In the genomic region with DNA sequence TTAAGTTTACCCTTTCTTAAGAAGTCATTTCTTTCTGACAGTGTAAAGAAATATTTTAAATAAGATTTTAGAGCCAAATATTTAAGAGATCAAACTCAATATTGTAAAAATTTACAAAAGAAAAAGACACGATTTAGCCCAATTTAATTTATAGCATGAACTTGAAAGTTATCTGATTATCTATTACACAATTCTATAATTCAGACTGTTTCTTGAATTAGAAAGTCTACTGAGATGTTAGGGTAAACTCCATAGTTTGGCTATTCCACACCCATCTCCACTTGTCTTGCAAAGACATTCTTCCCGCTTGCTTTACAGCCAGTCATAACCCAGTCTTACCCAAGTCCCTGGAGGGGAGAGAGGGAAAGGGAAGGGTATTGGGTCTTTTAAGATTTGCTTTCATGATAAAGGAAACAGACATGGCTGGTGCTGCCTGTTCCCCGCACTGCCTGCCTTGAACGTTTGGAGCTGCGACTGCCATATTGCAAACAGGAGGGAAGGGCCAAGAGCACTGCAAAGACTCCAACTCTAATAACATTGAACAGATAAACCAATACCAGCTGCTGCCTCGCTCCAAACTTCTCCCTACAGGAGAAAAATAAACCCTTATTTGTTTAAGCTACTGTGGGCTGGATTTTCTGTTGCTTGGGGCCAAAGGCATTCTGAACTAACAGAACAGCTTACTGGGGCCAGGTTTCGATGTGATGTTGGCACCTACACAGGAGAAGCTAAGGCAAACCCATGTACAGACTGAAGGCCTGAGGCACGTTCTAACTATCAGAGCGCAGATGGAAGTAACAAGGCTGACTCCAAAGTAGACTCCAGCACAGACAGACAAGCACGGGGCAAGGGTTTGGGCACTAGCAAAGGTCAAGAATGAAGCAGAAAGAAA, we compare ENCODE assay signal across 1 cellular context.
TF ChIP-seq lines count a peak whose summit lies in the region.

No MANE protein-coding gene starts in this region.

TF ChIP-seq in WTC11, 78 proteins besides CTCF, POLR2A, EP300 and RAD21 (continued from another document):
- TF ChIP-seq, protein P1, sequence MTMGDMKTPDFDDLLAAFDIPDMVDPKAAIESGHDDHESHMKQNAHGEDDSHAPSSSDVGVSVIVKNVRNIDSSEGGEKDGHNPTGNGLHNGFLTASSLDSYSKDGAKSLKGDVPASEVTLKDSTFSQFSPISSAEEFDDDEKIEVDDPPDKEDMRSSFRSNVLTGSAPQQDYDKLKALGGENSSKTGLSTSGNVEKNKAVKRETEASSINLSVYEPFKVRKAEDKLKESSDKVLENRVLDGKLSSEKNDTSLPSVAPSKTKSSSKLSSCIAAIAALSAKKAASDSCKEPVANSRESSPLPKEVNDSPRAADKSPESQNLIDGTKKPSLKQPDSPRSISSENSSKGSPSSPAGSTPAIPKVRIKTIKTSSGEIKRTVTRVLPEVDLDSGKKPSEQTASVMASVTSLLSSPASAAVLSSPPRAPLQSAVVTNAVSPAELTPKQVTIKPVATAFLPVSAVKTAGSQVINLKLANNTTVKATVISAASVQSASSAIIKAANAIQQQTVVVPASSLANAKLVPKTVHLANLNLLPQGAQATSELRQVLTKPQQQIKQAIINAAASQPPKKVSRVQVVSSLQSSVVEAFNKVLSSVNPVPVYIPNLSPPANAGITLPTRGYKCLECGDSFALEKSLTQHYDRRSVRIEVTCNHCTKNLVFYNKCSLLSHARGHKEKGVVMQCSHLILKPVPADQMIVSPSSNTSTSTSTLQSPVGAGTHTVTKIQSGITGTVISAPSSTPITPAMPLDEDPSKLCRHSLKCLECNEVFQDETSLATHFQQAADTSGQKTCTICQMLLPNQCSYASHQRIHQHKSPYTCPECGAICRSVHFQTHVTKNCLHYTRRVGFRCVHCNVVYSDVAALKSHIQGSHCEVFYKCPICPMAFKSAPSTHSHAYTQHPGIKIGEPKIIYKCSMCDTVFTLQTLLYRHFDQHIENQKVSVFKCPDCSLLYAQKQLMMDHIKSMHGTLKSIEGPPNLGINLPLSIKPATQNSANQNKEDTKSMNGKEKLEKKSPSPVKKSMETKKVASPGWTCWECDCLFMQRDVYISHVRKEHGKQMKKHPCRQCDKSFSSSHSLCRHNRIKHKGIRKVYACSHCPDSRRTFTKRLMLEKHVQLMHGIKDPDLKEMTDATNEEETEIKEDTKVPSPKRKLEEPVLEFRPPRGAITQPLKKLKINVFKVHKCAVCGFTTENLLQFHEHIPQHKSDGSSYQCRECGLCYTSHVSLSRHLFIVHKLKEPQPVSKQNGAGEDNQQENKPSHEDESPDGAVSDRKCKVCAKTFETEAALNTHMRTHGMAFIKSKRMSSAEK (CRISPR knock-in tag; IDR thresholded peaks at IDR 0.05; ENCODE audit: borderline replicate concordance): no peak
- TF ChIP-seq, protein P2, sequence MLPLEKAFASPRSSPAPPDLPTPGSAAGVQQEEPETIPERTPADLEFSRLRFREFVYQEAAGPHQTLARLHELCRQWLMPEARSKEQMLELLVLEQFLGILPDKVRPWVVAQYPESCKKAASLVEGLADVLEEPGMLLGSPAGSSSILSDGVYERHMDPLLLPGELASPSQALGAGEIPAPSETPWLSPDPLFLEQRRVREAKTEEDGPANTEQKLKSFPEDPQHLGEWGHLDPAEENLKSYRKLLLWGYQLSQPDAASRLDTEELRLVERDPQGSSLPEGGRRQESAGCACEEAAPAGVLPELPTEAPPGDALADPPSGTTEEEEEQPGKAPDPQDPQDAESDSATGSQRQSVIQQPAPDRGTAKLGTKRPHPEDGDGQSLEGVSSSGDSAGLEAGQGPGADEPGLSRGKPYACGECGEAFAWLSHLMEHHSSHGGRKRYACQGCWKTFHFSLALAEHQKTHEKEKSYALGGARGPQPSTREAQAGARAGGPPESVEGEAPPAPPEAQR (CRISPR knock-in tag; IDR thresholded peaks at IDR 0.05): no peak
- TF ChIP-seq GRHL2 (CRISPR knock-in tag; IDR thresholded peaks at IDR 0.05; ENCODE audit: insufficient replicate concordance, severe bottlenecking) (no peak), ZBTB21 (CRISPR knock-in tag; IDR thresholded peaks at IDR 0.05; ENCODE audit: borderline replicate concordance) (no peak), JAZF1 (CRISPR knock-in tag; IDR thresholded peaks at IDR 0.05) (no peak), ZNF138 (CRISPR knock-in tag; conservative IDR thresholded peaks at IDR 0.05) (no peak), ZNF423 (CRISPR knock-in tag; IDR thresholded peaks at IDR 0.05) (no peak)
- TF ChIP-seq, protein P3, sequence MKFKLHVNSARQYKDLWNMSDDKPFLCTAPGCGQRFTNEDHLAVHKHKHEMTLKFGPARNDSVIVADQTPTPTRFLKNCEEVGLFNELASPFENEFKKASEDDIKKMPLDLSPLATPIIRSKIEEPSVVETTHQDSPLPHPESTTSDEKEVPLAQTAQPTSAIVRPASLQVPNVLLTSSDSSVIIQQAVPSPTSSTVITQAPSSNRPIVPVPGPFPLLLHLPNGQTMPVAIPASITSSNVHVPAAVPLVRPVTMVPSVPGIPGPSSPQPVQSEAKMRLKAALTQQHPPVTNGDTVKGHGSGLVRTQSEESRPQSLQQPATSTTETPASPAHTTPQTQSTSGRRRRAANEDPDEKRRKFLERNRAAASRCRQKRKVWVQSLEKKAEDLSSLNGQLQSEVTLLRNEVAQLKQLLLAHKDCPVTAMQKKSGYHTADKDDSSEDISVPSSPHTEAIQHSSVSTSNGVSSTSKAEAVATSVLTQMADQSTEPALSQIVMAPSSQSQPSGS (CRISPR knock-in tag; IDR thresholded peaks at IDR 0.05; ENCODE audit: borderline replicate concordance, low read depth): no peak
- TF ChIP-seq, protein P4, sequence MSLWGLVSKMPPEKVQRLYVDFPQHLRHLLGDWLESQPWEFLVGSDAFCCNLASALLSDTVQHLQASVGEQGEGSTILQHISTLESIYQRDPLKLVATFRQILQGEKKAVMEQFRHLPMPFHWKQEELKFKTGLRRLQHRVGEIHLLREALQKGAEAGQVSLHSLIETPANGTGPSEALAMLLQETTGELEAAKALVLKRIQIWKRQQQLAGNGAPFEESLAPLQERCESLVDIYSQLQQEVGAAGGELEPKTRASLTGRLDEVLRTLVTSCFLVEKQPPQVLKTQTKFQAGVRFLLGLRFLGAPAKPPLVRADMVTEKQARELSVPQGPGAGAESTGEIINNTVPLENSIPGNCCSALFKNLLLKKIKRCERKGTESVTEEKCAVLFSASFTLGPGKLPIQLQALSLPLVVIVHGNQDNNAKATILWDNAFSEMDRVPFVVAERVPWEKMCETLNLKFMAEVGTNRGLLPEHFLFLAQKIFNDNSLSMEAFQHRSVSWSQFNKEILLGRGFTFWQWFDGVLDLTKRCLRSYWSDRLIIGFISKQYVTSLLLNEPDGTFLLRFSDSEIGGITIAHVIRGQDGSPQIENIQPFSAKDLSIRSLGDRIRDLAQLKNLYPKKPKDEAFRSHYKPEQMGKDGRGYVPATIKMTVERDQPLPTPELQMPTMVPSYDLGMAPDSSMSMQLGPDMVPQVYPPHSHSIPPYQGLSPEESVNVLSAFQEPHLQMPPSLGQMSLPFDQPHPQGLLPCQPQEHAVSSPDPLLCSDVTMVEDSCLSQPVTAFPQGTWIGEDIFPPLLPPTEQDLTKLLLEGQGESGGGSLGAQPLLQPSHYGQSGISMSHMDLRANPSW (CRISPR knock-in tag; conservative IDR thresholded peaks at IDR 0.05; ENCODE audit: low read depth): no peak
